8 cellular contexts compared by ENCODE assay signal in the genomic region with DNA sequence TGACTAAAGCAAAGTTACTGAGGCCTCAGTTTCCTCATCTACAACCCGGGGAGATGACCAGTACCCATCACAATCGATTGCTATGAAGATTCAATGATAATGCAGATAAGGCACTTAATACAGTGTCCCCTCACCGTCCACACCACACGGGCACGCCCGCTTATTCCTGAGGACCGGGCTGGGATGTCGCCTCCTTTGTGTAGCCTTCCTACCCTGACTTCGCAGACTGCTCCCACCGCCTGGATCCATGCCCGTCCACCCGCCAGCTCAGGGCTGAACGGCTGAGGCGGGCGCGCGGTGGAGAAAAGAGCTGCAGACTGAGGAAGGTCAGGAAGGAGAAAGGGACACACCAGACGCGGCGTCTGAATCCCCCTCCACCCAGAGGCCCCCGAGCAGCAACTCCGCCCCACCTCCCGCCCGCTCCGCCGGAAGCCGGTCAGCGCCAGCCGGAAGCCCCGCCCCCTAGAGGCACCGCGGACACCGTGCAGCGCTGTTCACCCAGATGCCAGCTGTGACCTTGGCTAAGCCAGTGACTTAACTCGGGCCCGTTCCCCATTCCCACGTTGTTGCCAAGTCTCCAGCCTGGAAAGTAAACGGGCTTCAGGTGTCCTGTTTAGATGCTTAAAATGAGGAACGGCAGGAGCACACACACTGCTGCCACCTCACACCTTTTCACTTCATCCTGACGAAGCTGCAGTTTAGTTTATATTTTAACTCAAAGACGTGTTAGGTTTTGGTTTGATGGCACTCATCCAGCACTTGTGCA.
DNase-seq lines count a peak whose midpoint lies in the region; ATAC-seq and TF ChIP-seq lines count a peak whose summit lies in the region.

TSS of gene KRABD2 (minus strand) at position 403 of the 766 bp plus-strand sequence.

- peak; percentile 96 for DNase-seq in AG08396 (ENCODE audit: low spot score)
- DNase-seq in NCI-H69 (lab: John Stamatoyannopoulos, UW): peak; percentile 91
- DNase-seq in activated CD4-positive, alpha-beta T cell treated with anti-CD3 and anti-CD28 coated beads, Interleukin-2, amount 50 U/mL, for 48 hours: peak; percentile 93 to 94
- peak; percentile 60 to 90 for DNase-seq in dermis microvascular lymphatic vessel endothelial cell (ENCODE audit: low read depth in 2 of 2)
- peak; percentile 94 to 96 (median 95) for DNase-seq in right lobe of liver
- peak; percentile 91 for DNase-seq in stimulated activated CD4-positive, alpha-beta T cell treated with anti-CD3 and anti-CD28 coated beads, Interleukin-4, amount 100 ng/mL, for 1 hour

- peak; percentile 49 to 59 (median 54) for TF ChIP-seq CTCF in right lobe of liver (IDR thresholded peaks at IDR 0.05)

- H3K4me1 ChIP-seq in right lobe of liver: peaks cover 0 to 20% (median 14%) of the 10 kb centered on the region in 4 donors

- intact Hi-C loops in right lobe of liver (cut with DNase I): no loop called here

- H3K27ac ChIP-seq in right lobe of liver: peak within 1 kb of the TSS; percentile 49 to 66 (median 57)

- peaks cover 10 to 45% (median 26%) of the 10 kb centered on the region in 4 donors for H3K36me3 ChIP-seq in right lobe of liver

- peak; percentile 95 for ATAC-seq in HG03432 (IDR thresholded peaks at IDR 0.05; ENCODE audit: unreplicated experiment)
- ATAC-seq in right lobe of liver: peak; percentile 97 to 99 (median 99)

- no peaks in the 10 kb centered on the region for H3K27me3 ChIP-seq in right lobe of liver

- H3K4me3 ChIP-seq in right lobe of liver: peak within 1 kb of the TSS; percentile 60 to 85 (median 73)

- no peaks in the 10 kb centered on the region for H3K9me3 ChIP-seq in right lobe of liver

- WGBS in right lobe of liver (ENCODE audit: insufficient coverage, low coverage, low lambda C conversion rate, missing lambda C conversion rate): 2% methylated on average over 16 of the region's 41 CpGs

- in situ Hi-C loops in GM18951 (cut with MboI; ENCODE audit: low sequenced_read_pairs, unreplicated experiment): no loop called here

- peak; percentile 83 for TF ChIP-seq POLR2A in GM18951 (IDR thresholded peaks at IDR 0.05; ENCODE audit: extremely low read depth, insufficient read depth, insufficient read length)
- peak; percentile 67 for TF ChIP-seq POLR2A in right lobe of liver (IDR thresholded peaks at IDR 0.05)

Comparison
In these comparisons a context has a peak if more than half of its experiments do, and no peak if none do; other contexts are left out.
1. Peak in every context shown above with its lines: DNase-seq, ATAC-seq, H3K4me3 ChIP-seq and H3K27ac ChIP-seq.